ENCODE assay signal across 1 cellular context in the genomic region with DNA sequence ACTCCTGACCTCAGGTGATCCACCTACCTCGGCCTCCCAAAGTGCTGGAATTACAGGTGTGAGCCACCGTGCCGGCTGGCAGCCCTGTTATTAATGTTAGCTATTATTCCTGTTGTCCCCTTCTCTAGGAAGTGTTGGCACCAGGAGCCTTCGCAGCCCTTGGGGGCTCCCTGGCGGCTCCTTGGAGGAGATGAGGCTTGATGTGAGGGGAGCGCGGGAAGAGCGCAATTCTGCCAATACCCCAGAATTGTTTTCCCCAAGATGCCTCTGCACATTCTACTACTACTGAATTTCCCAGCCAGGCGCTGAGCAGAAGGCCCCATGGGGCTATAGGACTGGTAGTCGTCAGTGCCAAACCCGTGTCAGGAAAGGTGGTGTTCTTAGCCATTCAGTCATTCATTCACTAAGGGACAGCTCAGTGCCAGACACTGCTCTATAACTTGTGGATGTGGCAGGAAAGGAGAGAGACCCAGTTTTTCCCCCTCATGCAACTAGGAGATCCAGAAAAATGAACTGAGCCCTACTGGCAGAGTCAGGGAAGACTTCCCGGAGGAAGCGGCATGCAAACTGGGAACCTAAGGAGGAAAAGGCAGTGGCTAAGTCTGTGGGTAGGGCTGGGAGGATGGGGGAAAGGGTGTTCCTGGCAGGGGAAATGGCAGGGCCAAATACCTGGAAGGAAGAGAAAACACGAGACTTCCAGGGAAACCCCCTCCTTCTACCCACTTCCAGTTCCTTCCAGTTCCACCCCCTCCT.
TF ChIP-seq lines count a peak whose summit lies in the region.

No MANE protein-coding gene starts in this region.

TF ChIP-seq in GM23338, 12 proteins besides CTCF, POLR2A, EP300 and RAD21 (continued from another document):
- TF ChIP-seq, protein P1, sequence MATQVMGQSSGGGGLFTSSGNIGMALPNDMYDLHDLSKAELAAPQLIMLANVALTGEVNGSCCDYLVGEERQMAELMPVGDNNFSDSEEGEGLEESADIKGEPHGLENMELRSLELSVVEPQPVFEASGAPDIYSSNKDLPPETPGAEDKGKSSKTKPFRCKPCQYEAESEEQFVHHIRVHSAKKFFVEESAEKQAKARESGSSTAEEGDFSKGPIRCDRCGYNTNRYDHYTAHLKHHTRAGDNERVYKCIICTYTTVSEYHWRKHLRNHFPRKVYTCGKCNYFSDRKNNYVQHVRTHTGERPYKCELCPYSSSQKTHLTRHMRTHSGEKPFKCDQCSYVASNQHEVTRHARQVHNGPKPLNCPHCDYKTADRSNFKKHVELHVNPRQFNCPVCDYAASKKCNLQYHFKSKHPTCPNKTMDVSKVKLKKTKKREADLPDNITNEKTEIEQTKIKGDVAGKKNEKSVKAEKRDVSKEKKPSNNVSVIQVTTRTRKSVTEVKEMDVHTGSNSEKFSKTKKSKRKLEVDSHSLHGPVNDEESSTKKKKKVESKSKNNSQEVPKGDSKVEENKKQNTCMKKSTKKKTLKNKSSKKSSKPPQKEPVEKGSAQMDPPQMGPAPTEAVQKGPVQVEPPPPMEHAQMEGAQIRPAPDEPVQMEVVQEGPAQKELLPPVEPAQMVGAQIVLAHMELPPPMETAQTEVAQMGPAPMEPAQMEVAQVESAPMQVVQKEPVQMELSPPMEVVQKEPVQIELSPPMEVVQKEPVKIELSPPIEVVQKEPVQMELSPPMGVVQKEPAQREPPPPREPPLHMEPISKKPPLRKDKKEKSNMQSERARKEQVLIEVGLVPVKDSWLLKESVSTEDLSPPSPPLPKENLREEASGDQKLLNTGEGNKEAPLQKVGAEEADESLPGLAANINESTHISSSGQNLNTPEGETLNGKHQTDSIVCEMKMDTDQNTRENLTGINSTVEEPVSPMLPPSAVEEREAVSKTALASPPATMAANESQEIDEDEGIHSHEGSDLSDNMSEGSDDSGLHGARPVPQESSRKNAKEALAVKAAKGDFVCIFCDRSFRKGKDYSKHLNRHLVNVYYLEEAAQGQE (IDR thresholded peaks at IDR 0.05; ENCODE audit: unreplicated experiment): no peak
- TF ChIP-seq EZH2 (IDR thresholded peaks at IDR 0.05; ENCODE audit: low read depth, unreplicated experiment) (no peak), STAT1 (IDR thresholded peaks at IDR 0.05; ENCODE audit: unreplicated experiment) (no peak), JUNB (IDR thresholded peaks at IDR 0.05; ENCODE audit: unreplicated experiment) (no peak), NANOG (IDR thresholded peaks at IDR 0.05; ENCODE audit: borderline replicate concordance) (no peak), ZNF114 (CRISPR knock-in tag; IDR thresholded peaks at IDR 0.05) (no peak), CREB1 (CRISPR knock-in tag; IDR thresholded peaks at IDR 0.05; ENCODE audit: low read depth) (no peak), ZNF331 (CRISPR knock-in tag; IDR thresholded peaks at IDR 0.05; ENCODE audit: low read depth) (no peak), POLR2AphosphoS5 (IDR thresholded peaks at IDR 0.05; ENCODE audit: low read depth) (no peak)
- TF ChIP-seq, protein P2, sequence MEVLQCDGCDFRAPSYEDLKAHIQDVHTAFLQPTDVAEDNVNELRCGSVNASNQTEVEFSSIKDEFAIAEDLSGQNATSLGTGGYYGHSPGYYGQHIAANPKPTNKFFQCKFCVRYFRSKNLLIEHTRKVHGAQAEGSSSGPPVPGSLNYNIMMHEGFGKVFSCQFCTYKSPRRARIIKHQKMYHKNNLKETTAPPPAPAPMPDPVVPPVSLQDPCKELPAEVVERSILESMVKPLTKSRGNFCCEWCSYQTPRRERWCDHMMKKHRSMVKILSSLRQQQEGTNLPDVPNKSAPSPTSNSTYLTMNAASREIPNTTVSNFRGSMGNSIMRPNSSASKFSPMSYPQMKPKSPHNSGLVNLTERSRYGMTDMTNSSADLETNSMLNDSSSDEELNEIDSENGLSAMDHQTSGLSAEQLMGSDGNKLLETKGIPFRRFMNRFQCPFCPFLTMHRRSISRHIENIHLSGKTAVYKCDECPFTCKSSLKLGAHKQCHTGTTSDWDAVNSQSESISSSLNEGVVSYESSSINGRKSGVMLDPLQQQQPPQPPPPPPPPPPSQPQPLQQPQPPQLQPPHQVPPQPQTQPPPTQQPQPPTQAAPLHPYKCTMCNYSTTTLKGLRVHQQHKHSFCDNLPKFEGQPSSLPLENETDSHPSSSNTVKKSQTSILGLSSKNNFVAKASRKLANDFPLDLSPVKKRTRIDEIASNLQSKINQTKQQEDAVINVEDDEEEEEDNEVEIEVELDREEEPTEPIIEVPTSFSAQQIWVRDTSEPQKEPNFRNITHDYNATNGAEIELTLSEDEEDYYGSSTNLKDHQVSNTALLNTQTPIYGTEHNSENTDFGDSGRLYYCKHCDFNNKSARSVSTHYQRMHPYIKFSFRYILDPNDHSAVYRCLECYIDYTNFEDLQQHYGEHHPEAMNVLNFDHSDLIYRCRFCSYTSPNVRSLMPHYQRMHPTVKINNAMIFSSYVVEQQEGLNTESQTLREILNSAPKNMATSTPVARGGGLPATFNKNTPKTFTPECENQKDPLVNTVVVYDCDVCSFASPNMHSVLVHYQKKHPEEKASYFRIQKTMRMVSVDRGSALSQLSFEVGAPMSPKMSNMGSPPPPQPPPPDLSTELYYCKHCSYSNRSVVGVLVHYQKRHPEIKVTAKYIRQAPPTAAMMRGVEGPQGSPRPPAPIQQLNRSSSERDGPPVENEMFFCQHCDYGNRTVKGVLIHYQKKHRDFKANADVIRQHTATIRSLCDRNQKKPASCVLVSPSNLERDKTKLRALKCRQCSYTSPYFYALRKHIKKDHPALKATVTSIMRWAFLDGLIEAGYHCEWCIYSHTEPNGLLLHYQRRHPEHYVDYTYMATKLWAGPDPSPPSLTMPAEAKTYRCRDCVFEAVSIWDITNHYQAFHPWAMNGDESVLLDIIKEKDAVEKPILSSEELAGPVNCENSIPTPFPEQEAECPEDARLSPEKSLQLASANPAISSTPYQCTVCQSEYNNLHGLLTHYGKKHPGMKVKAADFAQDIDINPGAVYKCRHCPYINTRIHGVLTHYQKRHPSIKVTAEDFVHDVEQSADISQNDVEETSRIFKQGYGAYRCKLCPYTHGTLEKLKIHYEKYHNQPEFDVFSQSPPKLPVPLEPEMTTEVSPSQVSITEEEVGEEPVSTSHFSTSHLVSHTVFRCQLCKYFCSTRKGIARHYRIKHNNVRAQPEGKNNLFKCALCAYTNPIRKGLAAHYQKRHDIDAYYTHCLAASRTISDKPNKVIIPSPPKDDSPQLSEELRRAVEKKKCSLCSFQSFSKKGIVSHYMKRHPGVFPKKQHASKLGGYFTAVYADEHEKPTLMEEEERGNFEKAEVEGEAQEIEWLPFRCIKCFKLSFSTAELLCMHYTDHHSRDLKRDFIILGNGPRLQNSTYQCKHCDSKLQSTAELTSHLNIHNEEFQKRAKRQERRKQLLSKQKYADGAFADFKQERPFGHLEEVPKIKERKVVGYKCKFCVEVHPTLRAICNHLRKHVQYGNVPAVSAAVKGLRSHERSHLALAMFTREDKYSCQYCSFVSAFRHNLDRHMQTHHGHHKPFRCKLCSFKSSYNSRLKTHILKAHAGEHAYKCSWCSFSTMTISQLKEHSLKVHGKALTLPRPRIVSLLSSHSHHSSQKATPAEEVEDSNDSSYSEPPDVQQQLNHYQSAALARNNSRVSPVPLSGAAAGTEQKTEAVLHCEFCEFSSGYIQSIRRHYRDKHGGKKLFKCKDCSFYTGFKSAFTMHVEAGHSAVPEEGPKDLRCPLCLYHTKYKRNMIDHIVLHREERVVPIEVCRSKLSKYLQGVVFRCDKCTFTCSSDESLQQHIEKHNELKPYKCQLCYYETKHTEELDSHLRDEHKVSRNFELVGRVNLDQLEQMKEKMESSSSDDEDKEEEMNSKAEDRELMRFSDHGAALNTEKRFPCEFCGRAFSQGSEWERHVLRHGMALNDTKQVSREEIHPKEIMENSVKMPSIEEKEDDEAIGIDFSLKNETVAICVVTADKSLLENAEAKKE (CRISPR knock-in tag; IDR thresholded peaks at IDR 0.05): no peak
- TF ChIP-seq, protein P3, sequence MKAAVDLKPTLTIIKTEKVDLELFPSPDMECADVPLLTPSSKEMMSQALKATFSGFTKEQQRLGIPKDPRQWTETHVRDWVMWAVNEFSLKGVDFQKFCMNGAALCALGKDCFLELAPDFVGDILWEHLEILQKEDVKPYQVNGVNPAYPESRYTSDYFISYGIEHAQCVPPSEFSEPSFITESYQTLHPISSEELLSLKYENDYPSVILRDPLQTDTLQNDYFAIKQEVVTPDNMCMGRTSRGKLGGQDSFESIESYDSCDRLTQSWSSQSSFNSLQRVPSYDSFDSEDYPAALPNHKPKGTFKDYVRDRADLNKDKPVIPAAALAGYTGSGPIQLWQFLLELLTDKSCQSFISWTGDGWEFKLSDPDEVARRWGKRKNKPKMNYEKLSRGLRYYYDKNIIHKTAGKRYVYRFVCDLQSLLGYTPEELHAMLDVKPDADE (IDR thresholded peaks at IDR 0.05): no peak
